Comparison of ENCODE assay signal across 8 cellular contexts in the genomic region with DNA sequence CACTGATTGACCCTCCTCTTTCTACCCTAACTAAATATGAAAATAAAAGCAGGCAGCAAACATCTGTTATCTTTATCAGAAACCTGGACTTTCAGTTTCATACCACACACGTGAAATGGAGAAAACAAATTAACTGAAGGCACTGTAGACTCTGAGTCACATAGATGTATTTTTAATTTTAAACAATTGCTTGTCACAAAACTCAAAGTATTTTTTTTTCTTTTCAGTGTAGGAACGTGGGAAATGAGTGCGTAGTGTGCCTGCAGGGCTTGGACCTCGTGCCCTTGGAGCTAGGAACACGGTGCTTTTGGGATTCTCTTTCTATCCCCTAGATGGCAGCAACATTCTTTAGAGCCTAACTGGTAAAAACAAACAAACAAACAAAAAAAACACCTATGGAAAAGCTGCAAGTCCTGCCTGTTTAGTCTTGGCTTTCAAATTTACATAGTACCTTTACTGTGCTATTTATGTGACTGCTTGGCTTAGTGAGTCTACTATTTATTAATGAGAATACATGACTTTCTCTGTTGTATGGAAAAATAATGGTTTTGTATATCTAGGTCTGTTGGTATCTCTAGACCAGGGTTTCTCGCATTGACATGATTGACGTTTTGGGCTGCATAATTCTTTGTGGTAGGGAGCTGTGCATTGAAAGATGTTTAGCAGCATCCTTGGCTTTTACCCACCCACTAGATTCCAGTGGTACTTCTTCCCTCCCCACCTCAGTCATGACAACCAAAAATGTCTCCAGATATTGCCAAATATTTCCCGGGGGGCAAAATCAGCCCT. TPM values are rescaled to one million over a fixed set of nuclear protein-coding genes. Genes with fewer than 3 reads are reported as not detected.
DNase-seq lines count a peak whose midpoint lies in the region; ATAC-seq lines count a peak whose summit lies in the region.

No MANE protein-coding gene starts in this region.

- peak overlapping the region; percentile 59 for H3K27ac Mint-ChIP-seq in activated CD4-positive, alpha-beta T cell treated with anti-CD3 and anti-CD28 coated beads, Interleukin-2, amount 10 ng/mL, durations not matched to agents 24 days and 14 days

- peaks cover 34% of the 10 kb centered on the region for H3K4me1 Mint-ChIP-seq in activated CD4-positive, alpha-beta T cell treated with anti-CD3 and anti-CD28 coated beads, Interleukin-2, amount 10 ng/mL, durations not matched to agents 24 days and 14 days

- no peak overlapping the region for H3K27ac ChIP-seq in duodenal mucosa (ENCODE audit: low read depth, low read length)

- no peaks in the 10 kb centered on the region for H3K9me3 Mint-ChIP-seq in activated CD4-positive, alpha-beta T cell treated with anti-CD3 and anti-CD28 coated beads, Interleukin-2, amount 10 ng/mL, durations not matched to agents 24 days and 14 days

- H3K36me3 ChIP-seq in duodenal mucosa (ENCODE audit: control insufficient read depth in 1 of 2, insufficient read depth in 2 of 2, low read length in 2 of 2): no peaks in the 10 kb centered on the region

- H3K4me3 ChIP-seq in duodenal mucosa (ENCODE audit: low read depth in 1 of 2, low read length in 2 of 2): peak overlapping the region; percentile 51 to 65

- H3K27me3 ChIP-seq in duodenal mucosa (ENCODE audit: control insufficient read depth in 1 of 2, insufficient read depth in 2 of 2, low read length in 2 of 2): no peaks in the 10 kb centered on the region

- peaks cover 6 to 8% of the 10 kb centered on the region in 2 donors for H3K4me1 ChIP-seq in duodenal mucosa (ENCODE audit: control insufficient read depth in 1 of 2, insufficient read depth in 2 of 2, low read length in 2 of 2)

- peak; percentile 74 for DNase-seq in activated CD4-positive, alpha-beta T cell treated with anti-CD3 and anti-CD28 coated beads, Interleukin-2, amount 10 ng/mL, durations not matched to agents 24 days and 14 days
- no peak for DNase-seq in activated CD4-positive, alpha-beta T cell treated with anti-CD3 and anti-CD28 coated beads for 1 hour
- DNase-seq in RPMI7951 (ENCODE audit: low read depth) (peak; percentile 78), medulla oblongata (ENCODE audit: extremely low spot score) (peak; percentile 82), activated gamma-delta T cell (lab: John Stamatoyannopoulos, UW) (no peak)

- H3K4me3 Mint-ChIP-seq in activated CD4-positive, alpha-beta T cell treated with anti-CD3 and anti-CD28 coated beads, Interleukin-2, amount 10 ng/mL, durations not matched to agents 24 days and 14 days: peak overlapping the region; percentile 73

- no peaks in the 10 kb centered on the region for H3K9me3 ChIP-seq in duodenal mucosa (ENCODE audit: control insufficient read depth in 1 of 2, low read length in 2 of 2)

- ATAC-seq in GM19468 (IDR thresholded peaks at IDR 0.05; ENCODE audit: extremely low read depth, unreplicated experiment) (peak; percentile 88), HG03442 (IDR thresholded peaks at IDR 0.05; ENCODE audit: unreplicated experiment) (peak; percentile 75)

- intact Hi-C loops in activated CD4-positive, alpha-beta T cell treated with anti-CD3 and anti-CD28 coated beads, Interleukin-2, amount 10 ng/mL, durations not matched to agents 24 days and 14 days (cut with micrococcal nuclease): loop anchor here (1.0 to 5.0 kb wide), 5 partner anchors 116 to 961 kb away; partner anchors contain the start of gene PLK2

- H3K36me3 Mint-ChIP-seq in activated CD4-positive, alpha-beta T cell treated with anti-CD3 and anti-CD28 coated beads, Interleukin-2, amount 10 ng/mL, durations not matched to agents 24 days and 14 days (ENCODE audit: low read depth): no peaks in the 10 kb centered on the region

- H3K9ac ChIP-seq in duodenal mucosa (ENCODE audit: low read depth in 1 of 2, low read length in 2 of 2): no peak overlapping the region

- H3K27me3 Mint-ChIP-seq in activated CD4-positive, alpha-beta T cell treated with anti-CD3 and anti-CD28 coated beads, Interleukin-2, amount 10 ng/mL, durations not matched to agents 24 days and 14 days: peaks cover 5% of the 10 kb centered on the region

RNA-seq across cellular contexts. Expression of gene ACTBL2, which starts 16.8 kb away (rescaled TPM):
- total RNA-seq in activated CD4-positive, alpha-beta T cell treated with anti-CD3 and anti-CD28 coated beads, Interleukin-2, amount 10 ng/mL, durations not matched to agents 24 days and 14 days: not detected in 2 replicates
- 0.10 and 0.24 TPM in 2 replicates for total RNA-seq in RPMI7951 (2014; rRNA removed; shearing (Covaris generic))

Comparison
In these comparisons a context has a peak if more than half of its experiments do, and no peak if none do; other contexts are left out.
1. DNase-seq: peak in activated CD4-positive, alpha-beta T cell treated with anti-CD3 and anti-CD28 coated beads, Interleukin-2, amount 10 ng/mL, durations not matched to agents 24 days and 14 days (single experiment), RPMI7951 (single experiment) and medulla oblongata (single experiment); none in activated CD4-positive, alpha-beta T cell treated with anti-CD3 and anti-CD28 coated beads for 1 hour (single experiment) and activated gamma-delta T cell (single experiment).